Comparison of ENCODE assay signal across 16 cellular contexts in genomic region chr20:16393297-16393696, GRCh38.
"Had no signal": no experiment of that assay in that cellular context is flagged by ENCODE, and none has a peak within 500 bp of the region (broad histone marks: within the 10 kb centered on the region; RNA-seq: fewer than 3 reads in every experiment).

No MANE protein-coding gene starts in this region.

- H3K27me3 ChIP-seq: esophagus muscularis mucosa, gastrocnemius medialis, neural progenitor cell, ovary, testis, tibial nerve, upper lobe of right lung, vagina had no signal

- DNase-seq: effector memory CD4-positive, alpha-beta T cell; gastrocnemius medialis; kidney; nucleus accumbens; ovary; right cardiac atrium; stimulated activated CD4-positive, alpha-beta T cell treated with anti-CD3 and anti-CD28 coated beads, Interleukin-4, amount 100 ng/mL, for 1 hour; testis; upper lobe of right lung had no signal

- H3K36me3 ChIP-seq: gastrocnemius medialis, neural progenitor cell, ovary, upper lobe of right lung, vagina had no signal

- H3K9me3 ChIP-seq: esophagus muscularis mucosa, gastrocnemius medialis, ovary, testis, tibial nerve, upper lobe of right lung, vagina had no signal

- H3K4me1 ChIP-seq: neural progenitor cell had no signal

- ATAC-seq: gastrocnemius medialis; natural killer cell treated with Interleukin-12 subunit alpha and Interleukin-12 subunit beta and Interleukin-15 and Interleukin-18, amount 100 ng/mL, for 72 hours; right cardiac atrium; stimulated activated memory B cell treated with anti-CD40 and anti-IgM and Interleukin-4, amounts not matched to agents 10 μg/mL and 1 μg/mL and 100 μg/mL, for 72 hours; upper lobe of right lung had no signal

- H3K9ac ChIP-seq: neural progenitor cell had no signal

- H3K4me3 ChIP-seq: esophagus muscularis mucosa, gastrocnemius medialis, neural progenitor cell, ovary, testis, tibial nerve, upper lobe of right lung, vagina had no signal

- H3K4me2 ChIP-seq: neural progenitor cell had no signal

- H2AFZ ChIP-seq: neural progenitor cell had no signal

- H3K27ac ChIP-seq: epithelial cell of prostate, esophagus muscularis mucosa, gastrocnemius medialis, neural progenitor cell, ovary, testis, tibial nerve, upper lobe of right lung, vagina had no signal
